Comparison of ENCODE assay signal across 7 cellular contexts in the genomic region with DNA sequence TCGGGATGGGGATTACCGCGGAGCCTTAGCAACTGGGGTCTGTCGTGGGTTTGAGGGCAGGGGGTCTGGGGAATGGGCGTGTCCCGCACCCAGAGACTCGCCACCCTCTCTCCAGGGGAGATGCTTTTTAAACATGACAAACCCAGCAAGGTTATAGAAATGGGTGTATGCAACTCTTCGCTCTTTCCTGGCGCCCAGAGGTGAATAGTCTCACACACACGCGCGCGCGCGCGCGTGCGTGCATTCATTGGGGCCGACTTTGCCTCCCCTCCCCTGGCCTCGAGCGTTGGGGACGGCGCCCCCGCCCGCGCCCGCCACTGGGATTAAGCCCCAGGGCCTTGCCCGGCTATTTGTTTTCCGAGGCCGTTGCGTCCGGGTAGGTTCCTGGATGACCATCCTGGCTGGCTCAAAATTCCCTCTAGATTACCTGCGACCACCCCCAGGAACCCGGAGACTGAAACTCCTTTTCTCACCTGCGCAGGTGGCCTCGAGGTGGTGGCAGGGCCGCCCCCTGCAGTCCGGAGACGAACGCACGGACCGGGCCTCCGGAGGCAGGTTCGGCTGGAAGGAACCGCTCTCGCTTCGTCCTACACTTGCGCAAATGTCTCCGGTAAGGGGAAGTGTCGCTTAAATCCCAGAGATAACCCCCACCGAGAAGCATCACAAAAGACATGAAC. TPM values are rescaled to one million over a fixed set of nuclear protein-coding genes. Genes with fewer than 3 reads are reported as not detected.
DNase-seq lines count a peak whose midpoint lies in the region; ATAC-seq and TF ChIP-seq lines count a peak whose summit lies in the region.

No MANE protein-coding gene starts in this region.

- DNase-seq in activated naive CD4-positive, alpha-beta T cell treated with anti-CD3 and anti-CD28 coated beads for 36 hours: peak; percentile 48
- DNase-seq in left cardiac atrium (no peak), gastrocnemius medialis (no peak)

- no peak overlapping the region for H3K27ac Mint-ChIP-seq in activated naive CD4-positive, alpha-beta T cell treated with anti-CD3 and anti-CD28 coated beads for 36 hours

- no peaks in the 10 kb centered on the region for H3K27me3 Mint-ChIP-seq in activated naive CD4-positive, alpha-beta T cell treated with anti-CD3 and anti-CD28 coated beads for 36 hours (ENCODE audit: low read depth)

- in situ Hi-C loops in gastrocnemius medialis (cut with MboI; ENCODE audit: low sequenced_read_pairs in 4 of 4): no loop called here

- no peaks in the 10 kb centered on the region for H4K20me1 ChIP-seq in OCI-LY3 (ENCODE audit: insufficient read depth, low read length)

- H3K4me1 Mint-ChIP-seq in activated naive CD4-positive, alpha-beta T cell treated with anti-CD3 and anti-CD28 coated beads for 36 hours (ENCODE audit: low read depth): peaks cover 16% of the 10 kb centered on the region

- TF ChIP-seq CTCF in OCI-LY3 (IDR thresholded peaks at IDR 0.05; ENCODE audit: low read depth, low read length) (peak; percentile 16), gastrocnemius medialis (IDR thresholded peaks at IDR 0.05 in 4 of 5, conservative IDR thresholded peaks at IDR 0.05 in 1 of 5) (no peak)

- H3K4me3 ChIP-seq in OCI-LY3 (ENCODE audit: low read length): peak overlapping the region; percentile 78
- H3K4me3 ChIP-seq in gastrocnemius medialis: peak overlapping the region; percentile 41 to 65 (median 54)

- ATAC-seq in GM18502 (IDR thresholded peaks at IDR 0.05; ENCODE audit: poor library complexity, unreplicated experiment): peak; percentile 23
- peak; percentile 15 for ATAC-seq in HG02884 (IDR thresholded peaks at IDR 0.05; ENCODE audit: unreplicated experiment)
- peak; percentile 19 to 27 for ATAC-seq in left cardiac atrium
- no peak for ATAC-seq in gastrocnemius medialis
- no peak for ATAC-seq in GM21576 (IDR thresholded peaks at IDR 0.05; ENCODE audit: unreplicated experiment)

- intact Hi-C loops in activated naive CD4-positive, alpha-beta T cell treated with anti-CD3 and anti-CD28 coated beads for 36 hours (cut with micrococcal nuclease): loop anchor here (1.0 to 5.0 kb wide), 4 partner anchors 143 to 774 kb away; partner anchors contain the start of gene PHC3
- intact Hi-C loops in left cardiac atrium (cut with DNase I): no loop called here
- intact Hi-C loops in gastrocnemius medialis (cut with DNase I; ENCODE audit: low total_unique reads): no loop called here

- peaks cover 58% of the 10 kb centered on the region for H3K27me3 ChIP-seq in OCI-LY3 (ENCODE audit: low read depth, low read length)
- peaks cover 25 to 49% (median 35%) of the 10 kb centered on the region in 3 donors for H3K27me3 ChIP-seq in gastrocnemius medialis

- H3K9me3 ChIP-seq in OCI-LY3 (ENCODE audit: insufficient read depth, low read length) (peaks cover 4% of the 10 kb centered on the region; the same call in 1 of the 2 replicates), gastrocnemius medialis (no peaks in the 10 kb centered on the region)

- peak overlapping the region; percentile 92 for H3K4me2 ChIP-seq in OCI-LY3 (ENCODE audit: low read length)

- no peaks in the 10 kb centered on the region for H3K36me3 ChIP-seq in OCI-LY3 (replicated peaks; ENCODE audit: low read depth, low read length)
- no peaks in the 10 kb centered on the region for H3K36me3 ChIP-seq in gastrocnemius medialis

- peaks cover 38% of the 10 kb centered on the region for H3K4me1 ChIP-seq in OCI-LY3 (ENCODE audit: low read length)
- no peaks in the 10 kb centered on the region for H3K4me1 ChIP-seq in gastrocnemius medialis

- H3K27ac ChIP-seq in OCI-LY3 (ENCODE audit: low read length) (no peak overlapping the region), gastrocnemius medialis (peak overlapping the region in 1 of 4 donors; percentile 18)

- CTCF ChIA-PET in activated naive CD4-positive, alpha-beta T cell treated with anti-CD3 and anti-CD28 coated beads for 36 hours (lab: Charles Lee): interaction anchor here (0.8 to 2.1 kb wide), 5 partner anchors 14 to 71 kb away, joined by 4 to 8 read pairs (median 5); no protein-coding TSS in a partner anchor

- H3K79me2 ChIP-seq in OCI-LY3 (ENCODE audit: low read length): no peaks in the 10 kb centered on the region

- H3K4me3 Mint-ChIP-seq in activated naive CD4-positive, alpha-beta T cell treated with anti-CD3 and anti-CD28 coated beads for 36 hours: peak overlapping the region; percentile 84

- peak overlapping the region; percentile 21; the same call in 1 of the 2 replicates for H3K9ac ChIP-seq in OCI-LY3 (ENCODE audit: low read length)

- no peaks in the 10 kb centered on the region for H3K9me3 Mint-ChIP-seq in activated naive CD4-positive, alpha-beta T cell treated with anti-CD3 and anti-CD28 coated beads for 36 hours

- H3K36me3 Mint-ChIP-seq in activated naive CD4-positive, alpha-beta T cell treated with anti-CD3 and anti-CD28 coated beads for 36 hours (ENCODE audit: low read depth): no peaks in the 10 kb centered on the region

- TF ChIP-seq POLR2A in gastrocnemius medialis (IDR thresholded peaks at IDR 0.05): no peak

- peak overlapping the region; percentile 37; the same call in 1 of the 2 replicates for H2AFZ ChIP-seq in OCI-LY3 (ENCODE audit: low read depth, low read length)

RNA-seq across cellular contexts. Expression of gene GPR160, which starts 0.8 kb away (rescaled TPM):
- 10 to 100 TPM; 10.3 TPM for total RNA-seq in activated naive CD4-positive, alpha-beta T cell treated with anti-CD3 and anti-CD28 coated beads for 36 hours
- total RNA-seq in left cardiac atrium: 1 to 10 TPM; 1.3 to 1.6 TPM
- total RNA-seq in gastrocnemius medialis: 1 to 10 TPM in 2 of 4 donors, under 1 TPM in 2; 0.62 to 2.1 (median 1.2) TPM

Comparison
In these comparisons a context has a peak if more than half of its experiments do, and no peak if none do; other contexts are left out.
1. ATAC-seq: peak in GM18502 (single experiment), HG02884 (single experiment) and left cardiac atrium (2 of 2); none in gastrocnemius medialis (0 of 2) and GM21576 (single experiment).